ENCODE assay signal across 28 cellular contexts in genomic region chr3:64848822-64849221, GRCh38.
A peak's percentile ranks its signal among the peaks of the same experiment; 100 is the strongest.
DNase-seq lines count a peak whose midpoint lies in the region; ATAC-seq and TF ChIP-seq lines count a peak whose summit lies in the region.
"Had no signal": no experiment of that assay in that cellular context is flagged by ENCODE, and none has a peak within 500 bp of the region (broad histone marks: within the 10 kb centered on the region; RNA-seq: fewer than 3 reads in every experiment).

No MANE protein-coding gene starts in this region.

- H3K9me3 ChIP-seq in upper lobe of right lung, result no peaks in the 10 kb centered on the region
- H3K9me3 ChIP-seq: ovary, right atrium auricular region had no signal

- DNase-seq in NCI-H82 (lab: John Stamatoyannopoulos, UW) (peak; percentile 12), NCI-H82 treated with DMSO at 0.1 percent for 48 hours (lab: John Stamatoyannopoulos, UW; ENCODE audit: unreplicated experiment) (no peak), fibroblast of peridontal ligament (ENCODE audit: extremely low read depth) (peak; percentile 14), myocyte (ENCODE audit: low read depth) (peak; percentile 79), upper lobe of right lung (no peak), CD1c-positive myeloid dendritic cell (ENCODE audit: extremely low spot score) (no peak)
- no peak for DNase-seq in central memory CD4-positive, alpha-beta T cell
- DNase-seq: activated CD4-positive, alpha-beta T cell treated with anti-CD3 and anti-CD28 coated beads for 48 hours; activated CD8-positive, alpha-beta memory T cell treated with anti-CD3 and anti-CD28 coated beads for 24 hours; activated naive CD4-positive, alpha-beta T cell; activated T-cell treated with anti-CD3 and anti-CD28 coated beads, Interleukin-2, amount 50 U/mL, for 1 hour; AML-193; CD4-positive, alpha-beta memory T cell; effector CD8-positive, alpha-beta T cell; erythroblast; H7; hypothalamus; left ventricle myocardium superior; NCI-H1048; NCI-H1694 treated with DMSO at 0.1 percent for 48 hours; SHP77; stimulated activated CD4-positive, alpha-beta T cell treated with anti-CD3 and anti-CD28 coated beads, Interleukin-2, amount 100 ng/mL, for 48 hours had no signal

- intact Hi-C loops in upper lobe of right lung (cut with DNase I), result no loop called here

- ATAC-seq in upper lobe of right lung, result peak; percentile 32
- ATAC-seq in activated CD4-positive, CD25-positive, alpha-beta regulatory T cell treated with anti-CD3 and anti-CD28 coated beads, Interleukin-2, amount 50 U/mL, for 24 hours, result no peak
- ATAC-seq: left ventricle myocardium superior; stimulated activated effector memory CD8-positive, alpha-beta T cell treated with anti-CD3 and anti-CD28 coated beads, Interleukin-12 subunit alpha, Interleukin-12 subunit beta, amount 100 ng/mL, for 72 hours had no signal

- no peak for TF ChIP-seq CTCF in upper lobe of right lung (IDR thresholded peaks at IDR 0.05)

- H3K4me3 ChIP-seq in upper lobe of right lung, result no peak overlapping the region
- H3K4me3 ChIP-seq: ovary, right atrium auricular region had no signal

- H3K36me3 ChIP-seq in upper lobe of right lung, result no peaks in the 10 kb centered on the region
- H3K36me3 ChIP-seq: ovary, right atrium auricular region had no signal

- H3K27me3 ChIP-seq in upper lobe of right lung, result no peaks in the 10 kb centered on the region
- H3K27me3 ChIP-seq: ovary, right atrium auricular region had no signal

- H3K27ac ChIP-seq in upper lobe of right lung, result no peak overlapping the region
- H3K27ac ChIP-seq: 22Rv1, ovary, right atrium auricular region, VCaP had no signal

- no peaks in the 10 kb centered on the region for H3K4me1 ChIP-seq in upper lobe of right lung
- H3K4me1 ChIP-seq: right atrium auricular region had no signal

Comparison
In these comparisons a context has a peak if more than half of its experiments do, and no peak if none do; other contexts are left out.
1. DNase-seq: peak in NCI-H82 (single experiment), fibroblast of peridontal ligament (single experiment) and myocyte (single experiment); none in NCI-H82 treated with DMSO at 0.1 percent for 48 hours (single experiment), upper lobe of right lung (single experiment), CD1c-positive myeloid dendritic cell (single experiment) and central memory CD4-positive, alpha-beta T cell (single experiment).